In genomic region chr16:30592871-30593270, GRCh38 we compare ENCODE assay signal across 8 cellular contexts. TPM values are rescaled to one million over a fixed set of nuclear protein-coding genes. Genes with fewer than 3 reads are reported as not detected.
"Had no signal": no experiment of that assay in that cellular context is flagged by ENCODE, and none has a peak within 500 bp of the region (broad histone marks: within the 10 kb centered on the region; RNA-seq: fewer than 3 reads in every experiment).

No MANE protein-coding gene starts in this region.

- H3K27me3 Mint-ChIP-seq: IgD-negative memory B cell had no signal

- ATAC-seq: HepG2, K562 had no signal

- H3K4me3 ChIP-seq: K562 had no signal

- FAIRE-seq: HepG2, HTR-8/SVneo, K562 had no signal

- H3K4me1 Mint-ChIP-seq: IgD-negative memory B cell had no signal

- DNase-seq: IMR-90, KBM-7, KG1 had no signal

- H3K27ac Mint-ChIP-seq: IgD-negative memory B cell had no signal

- H3K4me3 Mint-ChIP-seq: IgD-negative memory B cell had no signal

- H3K27ac ChIP-seq: HL-60 had no signal

RNA-seq across cellular contexts. Expression of gene ZNF785, which starts 7.4 kb away (rescaled TPM):
- total RNA-seq: HepG2 had no signal
